Comparison of ENCODE assay signal across 15 cellular contexts in the genomic region with DNA sequence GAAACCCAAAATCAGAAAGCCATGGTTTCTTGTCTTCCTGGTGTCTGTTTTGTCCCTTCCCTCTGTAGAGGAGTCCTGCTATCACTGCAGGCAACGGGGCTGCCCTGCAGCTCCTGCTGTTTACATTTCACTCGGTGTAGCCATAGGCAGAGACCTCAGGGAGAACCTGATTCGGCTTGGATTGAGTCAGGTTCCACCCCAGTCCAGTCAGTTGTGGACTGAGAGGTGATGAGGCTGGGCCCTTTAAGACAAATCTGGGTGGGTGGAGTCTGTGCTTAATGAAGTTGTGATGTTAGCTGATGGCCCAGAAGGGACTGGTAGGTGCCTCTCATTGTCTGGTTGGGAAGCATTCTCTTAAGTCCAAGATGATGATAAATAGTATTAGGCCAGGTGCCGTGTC. TPM values are rescaled to one million over a fixed set of nuclear protein-coding genes. Genes with fewer than 3 reads are reported as not detected.
DNase-seq lines count a peak whose midpoint lies in the region; ATAC-seq, FAIRE-seq and TF ChIP-seq lines count a peak whose summit lies in the region.
"Had no signal": no experiment of that assay in that cellular context is flagged by ENCODE, and none has a peak within 500 bp of the region (broad histone marks: within the 10 kb centered on the region; RNA-seq: fewer than 3 reads in every experiment).

No MANE protein-coding gene starts in this region.

- peak overlapping the region; percentile 43 to 69; a peak in 4 of 6 replicates for H3K27ac ChIP-seq in A549
- H3K27ac ChIP-seq in endothelial cell of umbilical vein (ENCODE audit: insufficient read depth, low read depth, low read length), result peak overlapping the region; percentile 66

- H3K9me3 ChIP-seq in A549, result no peaks in the 10 kb centered on the region
- H3K9me3 ChIP-seq in endothelial cell of umbilical vein (replicated peaks; ENCODE audit: control insufficient read depth, insufficient read depth, low read length), result no peaks in the 10 kb centered on the region
- H3K9me3 ChIP-seq: HAP-1 had no signal

- no peaks in the 10 kb centered on the region for H3K9me1 ChIP-seq in endothelial cell of umbilical vein (replicated peaks; ENCODE audit: control insufficient read depth, extremely low read depth, insufficient read depth, low read length)

- no peak overlapping the region for H2AFZ ChIP-seq in endothelial cell of umbilical vein (ENCODE audit: low read depth, low read length)

- FAIRE-seq in A549 (lab: Jason Lieb, UNC), result no peak
- FAIRE-seq in endothelial cell of umbilical vein (lab: Jason Lieb, UNC), result peak; percentile 46

- TF ChIP-seq EP300 in A549 (IDR thresholded peaks at IDR 0.05), result no peak

- POLR2A ChIA-PET in A549 (lab: Yijun Ruan, JAX) (no interaction called here), endothelial cell of umbilical vein (lab: Charles Lee) (no interaction called here)

- ATAC-seq in A549 (peak; percentile 20 to 24; a peak in 4 of 6 replicates), GM19328 (IDR thresholded peaks at IDR 0.05; ENCODE audit: unreplicated experiment) (no peak), HG02623 (IDR thresholded peaks at IDR 0.05; ENCODE audit: unreplicated experiment) (no peak)

- WGBS in A549 (ENCODE audit: missing lambda C conversion rate), result 46% methylated on average over 3 of the region's 4 CpGs

- H4K20me1 ChIP-seq in endothelial cell of umbilical vein (replicated peaks; ENCODE audit: control insufficient read depth, extremely low read depth, insufficient read depth, low read length), result no peaks in the 10 kb centered on the region

- H3K4me1 Mint-ChIP-seq in HFFc6 (ENCODE audit: low read depth), result peaks cover 91% of the 10 kb centered on the region
- peaks cover 79% of the 10 kb centered on the region for H3K4me1 Mint-ChIP-seq in nephron progenitor cell

- peaks cover 99% of the 10 kb centered on the region for H3K79me2 ChIP-seq in endothelial cell of umbilical vein (ENCODE audit: control insufficient read depth, insufficient read depth, low read length)

- TF ChIP-seq CTCF in A549 (IDR thresholded peaks at IDR 0.05) (no peak), HFFc6 (IDR thresholded peaks at IDR 0.05) (no peak), endothelial cell of umbilical vein (IDR thresholded peaks at IDR 0.05; ENCODE audit: extremely low read depth in 1 of 2, insufficient read depth in 1 of 2, low read depth in 1 of 2, low read length in 2 of 2) (no peak), nephron progenitor cell (IDR thresholded peaks at IDR 0.05) (no peak)

- intact Hi-C loops in endothelial cell of umbilical vein (cut with micrococcal nuclease), result no loop called here

- H3K27ac Mint-ChIP-seq in HFFc6, result peak overlapping the region; percentile 37
- peak overlapping the region; percentile 86 for H3K27ac Mint-ChIP-seq in nephron progenitor cell

- no peak for TF ChIP-seq RAD21 in A549 (conservative IDR thresholded peaks at IDR 0.05 in 1 of 2, IDR thresholded peaks at IDR 0.05 in 1 of 2)

- H3K4me2 ChIP-seq in A549, result peak overlapping the region; percentile 71
- H3K4me2 ChIP-seq in endothelial cell of umbilical vein (ENCODE audit: insufficient read depth, low read length), result peak overlapping the region; percentile 57

- no peaks in the 10 kb centered on the region for H3K9me3 Mint-ChIP-seq in HFFc6
- H3K9me3 Mint-ChIP-seq in nephron progenitor cell, result no peaks in the 10 kb centered on the region
- H3K9me3 Mint-ChIP-seq: immature natural killer cell, neural crest cell had no signal

- no peak for DNase-seq in A549 (ENCODE audit: low read depth in 1 of 2, low spot score in 1 of 2)
- DNase-seq in HFFc6, result no peak
- DNase-seq in endothelial cell of umbilical vein (ENCODE audit: low read depth, low spot score), result no peak
- DNase-seq in nephron progenitor cell, result no peak
- no peak for DNase-seq in activated CD4-positive, CD25-positive, alpha-beta regulatory T cell treated with anti-CD3 and anti-CD28 coated beads, Interleukin-2, amount 50 U/mL, for 72 hours
- no peak for DNase-seq in NCI-H146 treated with DMSO at 0.1 percent for 48 hours (lab: John Stamatoyannopoulos, UW; ENCODE audit: unreplicated experiment)
- DNase-seq: immature natural killer cell; KBM-7; NCI-H1930; stimulated activated CD4-positive, alpha-beta T cell treated with anti-CD3 and anti-CD28 coated beads, Interleukin-2, amount 100 ng/mL, for 24 hours; T-helper 9 cell had no signal

- H3K36me3 ChIP-seq in endothelial cell of umbilical vein (ENCODE audit: control insufficient read depth in 2 of 2, extremely low read depth in 1 of 2, insufficient read depth in 2 of 2, low read length in 2 of 2), result no peaks in the 10 kb centered on the region
- H3K36me3 ChIP-seq: HAP-1 had no signal

- H3K4me3 Mint-ChIP-seq in HFFc6 (no peak overlapping the region), nephron progenitor cell (no peak overlapping the region)
- H3K4me3 Mint-ChIP-seq: immature natural killer cell, neural crest cell had no signal

- CTCF ChIA-PET in A549 (lab: Yijun Ruan, JAX) (interaction anchor here (1.3 kb wide), 1 partner anchor 26 kb away, joined by 4 read pairs; no protein-coding TSS in a partner anchor), endothelial cell of umbilical vein (lab: Charles Lee) (no interaction called here)

- no peak overlapping the region for H3K9ac ChIP-seq in endothelial cell of umbilical vein (replicated peaks; ENCODE audit: extremely low read depth, insufficient read depth, low read length)

- dilution Hi-C loops in endothelial cell of umbilical vein (cut with MboI; ENCODE audit: extremely low pct_ligation_motif_present, low sequenced_read_pairs), result loop anchor here (25.0 kb wide), 1 partner anchor 107 kb away; no protein-coding TSS in a partner anchor

- TF ChIP-seq POLR2A in A549 (IDR thresholded peaks at IDR 0.05; ENCODE audit: low read length) (no peak), endothelial cell of umbilical vein (IDR thresholded peaks at IDR 0.05; ENCODE audit: low read depth, low read length) (no peak)

- peaks cover 3% of the 10 kb centered on the region; the same call in 1 of the 2 replicates for H3K27me3 Mint-ChIP-seq in HFFc6 (ENCODE audit: insufficient read depth)
- peaks cover 3% of the 10 kb centered on the region for H3K27me3 Mint-ChIP-seq in nephron progenitor cell (ENCODE audit: low read depth, poor library complexity)

- H3K4me1 ChIP-seq in A549 (peaks cover 100% of the 10 kb centered on the region), endothelial cell of umbilical vein (ENCODE audit: control insufficient read depth, extremely low read depth, insufficient read depth, low read length) (peaks cover 86% of the 10 kb centered on the region)

- no peaks in the 10 kb centered on the region for H3K27me3 ChIP-seq in endothelial cell of umbilical vein (ENCODE audit: control insufficient read depth in 2 of 2, insufficient read depth in 2 of 2, low read length in 2 of 2)

- no peak overlapping the region for H3K4me3 ChIP-seq in A549
- H3K4me3 ChIP-seq in endothelial cell of umbilical vein (replicated peaks in 1 of 3; ENCODE audit: insufficient read depth in 1 of 3, low read depth in 1 of 3, low read length in 3 of 3), result no peak overlapping the region
- H3K4me3 ChIP-seq: HAP-1 had no signal

- H3K36me3 Mint-ChIP-seq in HFFc6 (ENCODE audit: low read depth) (peaks cover 13% of the 10 kb centered on the region), nephron progenitor cell (ENCODE audit: low read depth) (peaks cover 4% of the 10 kb centered on the region)
- H3K36me3 Mint-ChIP-seq: immature natural killer cell had no signal

- no TSS peak for BruUV-seq in endothelial cell of umbilical vein (replicated peaks; lab: Mats Ljungman, UMichigan)

TF ChIP-seq in A549, 52 proteins besides CTCF, POLR2A, EP300 and RAD21 (continues in another document):
- TF ChIP-seq GATA3 (IDR thresholded peaks at IDR 0.05; ENCODE audit: borderline replicate concordance) (no peak), RARB (CRISPR knock-in tag; IDR thresholded peaks at IDR 0.05) (no peak), KDM1A (IDR thresholded peaks at IDR 0.05; ENCODE audit: low read depth) (no peak), RNF2 (IDR thresholded peaks at IDR 0.05; ENCODE audit: borderline replicate concordance, low read depth) (no peak), RFX5 (IDR thresholded peaks at IDR 0.05) (no peak), CHD4 (IDR thresholded peaks at IDR 0.05; ENCODE audit: borderline replicate concordance) (no peak)

TF ChIP-seq in endothelial cell of umbilical vein, 7 proteins besides CTCF, POLR2A, EP300 and RAD21:
- TF ChIP-seq JUN (IDR thresholded peaks at IDR 0.05; ENCODE audit: borderline replicate concordance, insufficient read depth, insufficient read length, low read depth), result no peak
- TF ChIP-seq MAX (IDR thresholded peaks at IDR 0.05; ENCODE audit: insufficient read depth, insufficient read length), result no peak
- no peak for TF ChIP-seq GATA2 (IDR thresholded peaks at IDR 0.05; ENCODE audit: insufficient read depth, insufficient read length, low read depth, low read length)
- no peak for TF ChIP-seq MYC (IDR thresholded peaks at IDR 0.05; ENCODE audit: low read depth, low read length)
- TF ChIP-seq EZH2 (IDR thresholded peaks at IDR 0.05; ENCODE audit: borderline replicate concordance, low read depth, low read length, severe bottlenecking), result no peak
- no peak for TF ChIP-seq POLR2AphosphoS5 (IDR thresholded peaks at IDR 0.05; ENCODE audit: insufficient read depth, low read depth, low read length)
- TF ChIP-seq FOS (IDR thresholded peaks at IDR 0.05; ENCODE audit: borderline replicate concordance, insufficient read depth, low read length), result no peak

RNA-seq across cellular contexts. Expression of gene FLNB, which starts 35.7 kb away (rescaled TPM):
- 387 and 439 TPM in 2 replicates for polyA plus RNA-seq in A549 (2011; rRNA removed)
- 153 and 161 TPM in 2 replicates for polyA plus RNA-seq in A549 (2012; cell fraction: cytosol; rRNA removed)
- 1,973 and 2,223 TPM in 2 replicates for polyA plus RNA-seq in A549 (2012; cell fraction: nucleus; rRNA removed)
- polyA plus RNA-seq in A549 (2017; fragmentation: RNase III; extraction: RNeasy Plus Mini Kit Qiagen cat#74134 plus additional on column Dnase treatment), result 235 to 282 TPM (median 257 TPM) in 3 replicates
- polyA minus RNA-seq in A549 (2011; rRNA and poly(A)+ RNA removed), result 1,159 and 1,213 TPM in 2 replicates
- 100 to 1,000 TPM in 3 of 6 experiments, 10 to 100 TPM in 3; 93.8 to 117 (median 98.7) TPM for total RNA-seq in HFFc6 (2021; fragmentation: NEBNext Ultra II Directional; extraction: Animal tissue kit (Norgen Biotek cat#: 25700))
- total RNA-seq in endothelial cell of umbilical vein, result 595 and 670 TPM in 2 replicates
- polyA plus RNA-seq in endothelial cell of umbilical vein, result 479 and 516 TPM in 2 replicates
- polyA plus RNA-seq in endothelial cell of umbilical vein (2011; cell fraction: cytosol; rRNA removed), result 267 and 270 TPM in 2 replicates
- 3,546 and 4,297 TPM in 2 replicates for polyA plus RNA-seq in endothelial cell of umbilical vein (2011; cell fraction: nucleus; rRNA removed)
- polyA plus RNA-seq in endothelial cell of umbilical vein (2012), result 427 and 466 TPM in 2 replicates
- polyA minus RNA-seq in endothelial cell of umbilical vein, result 1,506 and 1,741 TPM in 2 replicates
- 139 TPM for polyA minus RNA-seq in endothelial cell of umbilical vein (2011; cell fraction: cytosol; rRNA and poly(A)+ RNA removed)
- polyA minus RNA-seq in endothelial cell of umbilical vein (2011; cell fraction: nucleus; rRNA and poly(A)+ RNA removed), result 3,042 and 3,714 TPM in 2 replicates

Comparison
In these comparisons a context has a peak if more than half of its experiments do, and no peak if none do; other contexts are left out.
1. ATAC-seq: peak in A549 (2 of 2); none in GM19328 (single experiment) and HG02623 (single experiment).